Comparison of ENCODE assay signal across 1 cellular context in genomic region chr4:38930199-38930598, GRCh38.
TF ChIP-seq lines count a peak whose summit lies in the region.

No MANE protein-coding gene starts in this region.

TF ChIP-seq in HepG2, 621 proteins besides CTCF, POLR2A, EP300 and RAD21 (continued from another document):
- TF ChIP-seq, protein P1, sequence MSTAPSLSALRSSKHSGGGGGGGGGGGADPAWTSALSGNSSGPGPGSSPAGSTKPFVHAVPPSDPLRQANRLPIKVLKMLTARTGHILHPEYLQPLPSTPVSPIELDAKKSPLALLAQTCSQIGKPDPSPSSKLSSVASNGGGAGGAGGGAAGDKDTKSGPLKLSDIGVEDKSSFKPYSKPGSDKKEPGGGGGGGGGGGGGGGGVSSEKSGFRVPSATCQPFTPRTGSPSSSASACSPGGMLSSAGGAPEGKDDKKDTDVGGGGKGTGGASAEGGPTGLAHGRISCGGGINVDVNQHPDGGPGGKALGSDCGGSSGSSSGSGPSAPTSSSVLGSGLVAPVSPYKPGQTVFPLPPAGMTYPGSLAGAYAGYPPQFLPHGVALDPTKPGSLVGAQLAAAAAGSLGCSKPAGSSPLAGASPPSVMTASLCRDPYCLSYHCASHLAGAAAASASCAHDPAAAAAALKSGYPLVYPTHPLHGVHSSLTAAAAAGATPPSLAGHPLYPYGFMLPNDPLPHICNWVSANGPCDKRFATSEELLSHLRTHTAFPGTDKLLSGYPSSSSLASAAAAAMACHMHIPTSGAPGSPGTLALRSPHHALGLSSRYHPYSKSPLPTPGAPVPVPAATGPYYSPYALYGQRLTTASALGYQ (CRISPR knock-in tag; IDR thresholded peaks at IDR 0.05) = no peak
- TF ChIP-seq ETV5 (CRISPR knock-in tag; IDR thresholded peaks at IDR 0.05; ENCODE audit: borderline replicate concordance) = no peak
- TF ChIP-seq, protein P2, sequence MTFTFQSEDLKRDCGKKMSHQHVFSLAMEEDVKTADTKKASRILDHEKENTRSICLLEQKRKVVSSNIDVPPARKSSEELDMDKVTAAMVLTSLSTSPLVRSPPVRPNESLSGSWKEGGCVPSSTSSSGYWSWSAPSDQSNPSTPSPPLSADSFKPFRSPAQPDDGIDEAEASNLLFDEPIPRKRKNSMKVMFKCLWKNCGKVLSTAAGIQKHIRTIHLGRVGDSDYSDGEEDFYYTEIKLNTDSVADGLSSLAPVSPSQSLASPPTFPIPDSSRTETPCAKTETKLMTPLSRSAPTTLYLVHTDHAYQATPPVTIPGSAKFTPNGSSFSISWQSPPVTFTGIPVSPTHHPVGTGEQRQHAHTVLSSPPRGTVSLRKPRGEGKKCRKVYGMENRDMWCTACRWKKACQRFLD (CRISPR knock-in tag; IDR thresholded peaks at IDR 0.05; ENCODE audit: borderline replicate concordance) = no peak
- TF ChIP-seq NCOA1 (CRISPR knock-in tag; IDR thresholded peaks at IDR 0.05) = no peak
- no peak for TF ChIP-seq PCBP1 (IDR thresholded peaks at IDR 0.05; ENCODE audit: borderline replicate concordance, low read depth, low read length)
- TF ChIP-seq ARID4A (CRISPR knock-in tag; IDR thresholded peaks at IDR 0.05; ENCODE audit: borderline replicate concordance) = no peak
- TF ChIP-seq, protein P3, sequence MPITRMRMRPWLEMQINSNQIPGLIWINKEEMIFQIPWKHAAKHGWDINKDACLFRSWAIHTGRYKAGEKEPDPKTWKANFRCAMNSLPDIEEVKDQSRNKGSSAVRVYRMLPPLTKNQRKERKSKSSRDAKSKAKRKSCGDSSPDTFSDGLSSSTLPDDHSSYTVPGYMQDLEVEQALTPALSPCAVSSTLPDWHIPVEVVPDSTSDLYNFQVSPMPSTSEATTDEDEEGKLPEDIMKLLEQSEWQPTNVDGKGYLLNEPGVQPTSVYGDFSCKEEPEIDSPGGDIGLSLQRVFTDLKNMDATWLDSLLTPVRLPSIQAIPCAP (CRISPR knock-in tag; IDR thresholded peaks at IDR 0.05; ENCODE audit: low read depth) = no peak
- no peak for TF ChIP-seq ZNF362 (CRISPR knock-in tag; IDR thresholded peaks at IDR 0.05; ENCODE audit: borderline replicate concordance)
